Comparison of ENCODE assay signal across 10 cellular contexts in the genomic region with DNA sequence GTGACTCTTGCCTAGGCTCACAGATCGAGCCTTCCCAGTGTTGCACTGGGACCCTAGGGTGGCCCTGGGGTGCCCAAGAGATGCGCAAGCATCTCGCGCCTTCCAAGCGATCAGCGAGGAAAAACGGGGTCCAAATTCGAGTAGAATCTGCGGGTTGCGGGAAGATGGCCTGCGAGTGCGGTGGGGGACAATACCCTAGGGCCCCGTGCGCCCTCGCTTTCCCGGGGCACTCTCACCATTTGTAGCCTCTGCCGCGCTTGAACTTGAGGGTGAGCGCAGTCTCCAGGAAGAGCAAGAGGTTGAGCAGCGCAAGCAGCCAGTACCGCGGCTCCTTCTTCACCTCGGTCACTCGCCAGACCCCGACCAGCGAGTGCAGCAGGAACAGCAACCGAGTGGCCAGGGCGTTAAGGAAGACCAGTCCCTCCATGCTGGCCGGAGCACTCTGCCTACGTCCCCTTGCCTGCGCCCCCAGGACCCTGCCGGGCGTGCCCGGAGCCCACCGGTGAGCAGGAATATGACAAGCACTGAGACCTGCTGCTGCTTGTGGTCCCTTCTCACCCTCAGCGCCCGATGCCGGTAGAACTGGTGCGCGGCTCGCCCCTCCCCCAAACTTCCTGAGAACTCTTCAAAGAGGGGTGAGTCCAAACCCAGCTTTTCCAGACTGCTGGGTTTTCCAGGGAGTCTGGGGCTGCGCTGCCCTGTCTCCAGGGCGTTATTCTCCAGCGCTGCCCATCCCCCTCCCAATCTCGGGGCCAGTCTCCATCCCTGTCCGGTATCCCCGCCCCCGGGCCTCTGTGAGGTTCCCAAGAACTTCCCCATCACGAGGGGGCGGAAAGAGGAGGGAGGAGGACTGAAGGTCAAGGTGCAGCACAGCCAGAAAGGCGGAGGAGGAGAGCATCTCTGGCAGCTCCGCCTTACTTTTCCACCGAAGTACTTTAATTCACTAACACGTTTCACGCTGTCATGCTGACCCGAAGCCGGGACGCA. TPM values are rescaled to one million over a fixed set of nuclear protein-coding genes. Genes with fewer than 3 reads are reported as not detected.
DNase-seq lines count a peak whose midpoint lies in the region; ATAC-seq and TF ChIP-seq lines count a peak whose summit lies in the region.
"Had no signal": no experiment of that assay in that cellular context is flagged by ENCODE, and none has a peak within 500 bp of the region (broad histone marks: within the 10 kb centered on the region; RNA-seq: fewer than 3 reads in every experiment).

A gene (minus strand): TSS at position 727 of the 987 bp plus-strand sequence. CDS start 300 bp downstream, at position 427.

- POLR2A ChIA-PET in RWPE1 (lab: Yijun Ruan, JAX; ENCODE audit: low non-redundant PET): no interaction called here

- H3K27me3 ChIP-seq in duodenal mucosa (ENCODE audit: control insufficient read depth in 1 of 2, insufficient read depth in 2 of 2, low read length in 2 of 2) (peaks cover 7 to 14% of the 10 kb centered on the region in 2 donors), right lobe of liver (no peaks in the 10 kb centered on the region), thoracic aorta (replicated peaks; ENCODE audit: insufficient read depth) (no peaks in the 10 kb centered on the region), HAP-1 (ENCODE audit: low read depth) (no peaks in the 10 kb centered on the region)

- DNase-seq in NCI-H345 treated with DMSO at 0.1 percent for 48 hours (lab: John Stamatoyannopoulos, UW; ENCODE audit: unreplicated experiment) (peak; percentile 4), NCI-H345 (lab: John Stamatoyannopoulos, UW) (no peak), right lobe of liver (peak; percentile 61 to 76 (median 68)), thoracic aorta (ENCODE audit: low spot score) (no peak), RWPE1 (ENCODE audit: low spot score) (no peak), HAP-1 (ENCODE audit: low spot score in 2 of 2) (no peak)
- DNase-seq in central memory CD4-positive, alpha-beta T cell: no peak
- DNase-seq: erythroblast had no signal

- H3K4me1 ChIP-seq in duodenal mucosa (ENCODE audit: control insufficient read depth in 1 of 2, insufficient read depth in 2 of 2, low read length in 2 of 2): peaks cover 11 to 26% of the 10 kb centered on the region in 2 donors
- H3K4me1 ChIP-seq in right lobe of liver: no peaks in the 10 kb centered on the region
- peaks cover 5 to 16% of the 10 kb centered on the region in 2 donors for H3K4me1 ChIP-seq in thoracic aorta (ENCODE audit: control insufficient read depth in 1 of 2, low read depth in 2 of 2)
- no peaks in the 10 kb centered on the region for H3K4me1 ChIP-seq in HAP-1

- H3K27ac ChIP-seq in duodenal mucosa (ENCODE audit: low read depth, low read length) (peak within 1 kb of the TSS; percentile 65), right lobe of liver (peak within 1 kb of the TSS in 2 of 3 donors; percentile 21 to 56), thoracic aorta (no peak within 1 kb of the TSS), RWPE1 (no peak within 1 kb of the TSS)
- H3K27ac ChIP-seq: KMS-11 had no signal

- in situ Hi-C loops in HAP-1 (cut with MboI; ENCODE audit: low sequenced_read_pairs): no loop called here

- H3K4me3 ChIP-seq in duodenal mucosa (ENCODE audit: low read depth in 1 of 2, low read length in 2 of 2) (peak within 1 kb of the TSS; percentile 65 to 78), right lobe of liver (peak within 1 kb of the TSS; percentile 28 to 46 (median 42)), thoracic aorta (peak within 1 kb of the TSS; percentile 72), HAP-1 (no peak within 1 kb of the TSS)

- no peak for TF ChIP-seq CTCF in right lobe of liver (IDR thresholded peaks at IDR 0.05)
- no peak for TF ChIP-seq CTCF in thoracic aorta (IDR thresholded peaks at IDR 0.05)
- no peak for TF ChIP-seq CTCF in RWPE1 (conservative IDR thresholded peaks at IDR 0.05; ENCODE audit: low read depth)

- H3K36me3 ChIP-seq in duodenal mucosa (ENCODE audit: control insufficient read depth in 1 of 2, insufficient read depth in 2 of 2, low read length in 2 of 2) (no peaks in the 10 kb centered on the region), right lobe of liver (no peaks in the 10 kb centered on the region), thoracic aorta (no peaks in the 10 kb centered on the region), HAP-1 (replicated peaks) (no peaks in the 10 kb centered on the region)

- no peak for TF ChIP-seq POLR2A in right lobe of liver (IDR thresholded peaks at IDR 0.05)

- CTCF ChIA-PET in RWPE1 (lab: Yijun Ruan, JAX): no interaction called here

- H3K9ac ChIP-seq in duodenal mucosa (ENCODE audit: low read depth in 1 of 2, low read length in 2 of 2): peak within 1 kb of the TSS; percentile 49 to 60
- H3K9ac ChIP-seq: KMS-11 had no signal

- WGBS in right lobe of liver (ENCODE audit: insufficient coverage, low coverage, low lambda C conversion rate, missing lambda C conversion rate): 4% methylated on average over 21 of the region's 58 CpGs

- H3K9me3 ChIP-seq in duodenal mucosa (ENCODE audit: control insufficient read depth in 1 of 2, low read length in 2 of 2) (no peaks in the 10 kb centered on the region), right lobe of liver (no peaks in the 10 kb centered on the region), thoracic aorta (no peaks in the 10 kb centered on the region), HAP-1 (no peaks in the 10 kb centered on the region)

- intact Hi-C loops in right lobe of liver (cut with DNase I): no loop called here

- peak; percentile 62 to 66 (median 64) for ATAC-seq in right lobe of liver
- ATAC-seq in thoracic aorta (ENCODE audit: insufficient number of reproducible peaks, low FRiP score, low read depth): no peak

RNA-seq across cellular contexts. Expression of the gene that starts here (rescaled TPM):
- total RNA-seq in right lobe of liver (1 to 10 TPM in 2 of 6 experiments, under 1 TPM in 4; 0.42 to 3.8 (median 0.77) TPM), thoracic aorta (1 to 10 TPM in 1 of 2 donors, under 1 TPM in 1; 0.27 to 1.2 TPM)

Comparison
In these comparisons a context has a peak if more than half of its experiments do, and no peak if none do; other contexts are left out.
1. DNase-seq: peak in NCI-H345 treated with DMSO at 0.1 percent for 48 hours (single experiment) and right lobe of liver (3 of 3); none in NCI-H345 (single experiment), thoracic aorta (single experiment), RWPE1 (single experiment), central memory CD4-positive, alpha-beta T cell (single experiment) and HAP-1 (0 of 2).
2. H3K27ac ChIP-seq: peak in duodenal mucosa (single experiment) and right lobe of liver (2 of 3); none in thoracic aorta (0 of 2) and RWPE1 (single experiment).